ENCODE assay signal across 1 cellular context in genomic region chr17:50722746-50723145, GRCh38.
TF ChIP-seq lines count a peak whose summit lies in the region.

No MANE protein-coding gene starts in this region.

TF ChIP-seq in WTC11, 78 proteins besides CTCF, POLR2A, EP300 and RAD21 (continued from another document):
- TF ChIP-seq ZNF423 (CRISPR knock-in tag; IDR thresholded peaks at IDR 0.05) (no peak), HMGA2 (CRISPR knock-in tag; IDR thresholded peaks at IDR 0.05) (no peak), SP1 (CRISPR knock-in tag; conservative IDR thresholded peaks at IDR 0.05) (no peak), NR1H2 (CRISPR knock-in tag; IDR thresholded peaks at IDR 0.05) (no peak), ZNF512 (CRISPR knock-in tag; IDR thresholded peaks at IDR 0.05; ENCODE audit: borderline replicate concordance) (no peak), GRHL2 (CRISPR knock-in tag; IDR thresholded peaks at IDR 0.05; ENCODE audit: insufficient replicate concordance, severe bottlenecking) (no peak)
- TF ChIP-seq, protein P1, sequence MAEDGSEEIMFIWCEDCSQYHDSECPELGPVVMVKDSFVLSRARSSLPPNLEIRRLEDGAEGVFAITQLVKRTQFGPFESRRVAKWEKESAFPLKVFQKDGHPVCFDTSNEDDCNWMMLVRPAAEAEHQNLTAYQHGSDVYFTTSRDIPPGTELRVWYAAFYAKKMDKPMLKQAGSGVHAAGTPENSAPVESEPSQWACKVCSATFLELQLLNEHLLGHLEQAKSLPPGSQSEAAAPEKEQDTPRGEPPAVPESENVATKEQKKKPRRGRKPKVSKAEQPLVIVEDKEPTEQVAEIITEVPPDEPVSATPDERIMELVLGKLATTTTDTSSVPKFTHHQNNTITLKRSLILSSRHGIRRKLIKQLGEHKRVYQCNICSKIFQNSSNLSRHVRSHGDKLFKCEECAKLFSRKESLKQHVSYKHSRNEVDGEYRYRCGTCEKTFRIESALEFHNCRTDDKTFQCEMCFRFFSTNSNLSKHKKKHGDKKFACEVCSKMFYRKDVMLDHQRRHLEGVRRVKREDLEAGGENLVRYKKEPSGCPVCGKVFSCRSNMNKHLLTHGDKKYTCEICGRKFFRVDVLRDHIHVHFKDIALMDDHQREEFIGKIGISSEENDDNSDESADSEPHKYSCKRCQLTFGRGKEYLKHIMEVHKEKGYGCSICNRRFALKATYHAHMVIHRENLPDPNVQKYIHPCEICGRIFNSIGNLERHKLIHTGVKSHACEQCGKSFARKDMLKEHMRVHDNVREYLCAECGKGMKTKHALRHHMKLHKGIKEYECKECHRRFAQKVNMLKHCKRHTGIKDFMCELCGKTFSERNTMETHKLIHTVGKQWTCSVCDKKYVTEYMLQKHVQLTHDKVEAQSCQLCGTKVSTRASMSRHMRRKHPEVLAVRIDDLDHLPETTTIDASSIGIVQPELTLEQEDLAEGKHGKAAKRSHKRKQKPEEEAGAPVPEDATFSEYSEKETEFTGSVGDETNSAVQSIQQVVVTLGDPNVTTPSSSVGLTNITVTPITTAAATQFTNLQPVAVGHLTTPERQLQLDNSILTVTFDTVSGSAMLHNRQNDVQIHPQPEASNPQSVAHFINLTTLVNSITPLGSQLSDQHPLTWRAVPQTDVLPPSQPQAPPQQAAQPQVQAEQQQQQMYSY (CRISPR knock-in tag; IDR thresholded peaks at IDR 0.05) = no peak
